1 cellular context compared by ENCODE assay signal in the genomic region with DNA sequence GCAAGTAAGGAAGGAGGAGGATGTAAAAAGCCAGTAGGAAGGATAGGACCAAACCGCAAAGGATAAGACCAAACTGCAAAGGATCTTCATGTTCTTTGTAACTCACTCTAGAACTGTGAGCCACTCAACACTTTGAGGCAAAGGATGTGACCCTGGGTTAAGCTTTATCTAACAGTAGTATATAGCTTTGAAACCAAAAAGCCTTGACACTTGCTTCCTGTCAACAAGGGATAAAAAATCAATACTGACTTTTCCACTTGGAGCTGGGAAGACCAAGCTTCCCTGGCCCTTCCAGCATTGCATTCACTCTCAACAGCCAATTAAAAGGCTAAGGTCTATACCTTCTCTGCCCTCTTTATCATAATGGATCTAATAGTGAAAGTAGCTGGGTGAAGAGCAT.
TF ChIP-seq lines count a peak whose summit lies in the region.

No MANE protein-coding gene starts in this region.

TF ChIP-seq in HepG2, 621 proteins besides CTCF, POLR2A, EP300 and RAD21:
- TF ChIP-seq, protein P1, sequence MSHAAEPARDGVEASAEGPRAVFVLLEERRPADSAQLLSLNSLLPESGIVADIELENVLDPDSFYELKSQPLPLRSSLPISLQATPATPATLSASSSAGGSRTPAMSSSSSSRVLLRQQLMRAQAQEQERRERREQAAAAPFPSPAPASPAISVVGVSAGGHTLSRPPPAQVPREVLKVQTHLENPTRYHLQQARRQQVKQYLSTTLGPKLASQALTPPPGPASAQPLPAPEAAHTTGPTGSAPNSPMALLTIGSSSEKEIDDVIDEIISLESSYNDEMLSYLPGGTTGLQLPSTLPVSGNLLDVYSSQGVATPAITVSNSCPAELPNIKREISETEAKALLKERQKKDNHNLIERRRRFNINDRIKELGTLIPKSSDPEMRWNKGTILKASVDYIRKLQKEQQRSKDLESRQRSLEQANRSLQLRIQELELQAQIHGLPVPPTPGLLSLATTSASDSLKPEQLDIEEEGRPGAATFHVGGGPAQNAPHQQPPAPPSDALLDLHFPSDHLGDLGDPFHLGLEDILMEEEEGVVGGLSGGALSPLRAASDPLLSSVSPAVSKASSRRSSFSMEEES (CRISPR knock-in tag; IDR thresholded peaks at IDR 0.05): no peak
- TF ChIP-seq NR2F1 (CRISPR knock-in tag; IDR thresholded peaks at IDR 0.05) (peak; percentile 46 to 56; a peak in 2 of 4 replicates), ZSCAN25 (CRISPR knock-in tag; IDR thresholded peaks at IDR 0.05) (no peak), NR2F6 (IDR thresholded peaks at IDR 0.05) (peak; percentile 64), NR2F6 (CRISPR knock-in tag; IDR thresholded peaks at IDR 0.05) (peak; percentile 61; the same call in 1 of the 2 replicates), ONECUT2 (CRISPR knock-in tag; IDR thresholded peaks at IDR 0.05) (peak; percentile 94), GATAD2A (CRISPR knock-in tag; IDR thresholded peaks at IDR 0.05) (peak; percentile 51; the same call in 1 of the 2 replicates), FOXP1 (IDR thresholded peaks at IDR 0.05) (no peak), FOXP1 (CRISPR knock-in tag; IDR thresholded peaks at IDR 0.05) (peak; percentile 47; the same call in 1 of the 2 replicates), ETV5 (CRISPR knock-in tag; IDR thresholded peaks at IDR 0.05; ENCODE audit: borderline replicate concordance) (peak; percentile 66; the same call in 1 of the 2 replicates), ELF3 (CRISPR knock-in tag; IDR thresholded peaks at IDR 0.05) (peak; percentile 36; the same call in 1 of the 2 replicates), RXRB (CRISPR knock-in tag; IDR thresholded peaks at IDR 0.05; ENCODE audit: borderline replicate concordance) (peak; percentile 50; the same call in 1 of the 2 replicates), FOXA1 (IDR thresholded peaks at IDR 0.05) (no peak), FOXA1 (CRISPR knock-in tag; IDR thresholded peaks at IDR 0.05) (peak; percentile 49; the same call in 1 of the 2 replicates), MYC (CRISPR knock-in tag; IDR thresholded peaks at IDR 0.05; ENCODE audit: borderline replicate concordance) (no peak), ZNF331 (CRISPR knock-in tag; IDR thresholded peaks at IDR 0.05) (peak; percentile 33; the same call in 1 of the 2 replicates), SAP130 (CRISPR knock-in tag; IDR thresholded peaks at IDR 0.05; ENCODE audit: low read depth) (peak; percentile 42; the same call in 1 of the 2 replicates), MXD4 (CRISPR knock-in tag; IDR thresholded peaks at IDR 0.05) (no peak), NR2F2 (IDR thresholded peaks at IDR 0.05; ENCODE audit: borderline replicate concordance, low read depth) (peak; percentile 63; the same call in 1 of the 2 replicates), MED1 (CRISPR knock-in tag; IDR thresholded peaks at IDR 0.05) (peak; percentile 67), GABPA (IDR thresholded peaks at IDR 0.05; ENCODE audit: low read depth, low read length) (no peak), GABPA (CRISPR knock-in tag; IDR thresholded peaks at IDR 0.05; ENCODE audit: low read depth) (peak; percentile 49; the same call in 1 of the 2 replicates), RARA (CRISPR knock-in tag; IDR thresholded peaks at IDR 0.05) (peak; percentile 84), BCL6 (CRISPR knock-in tag; IDR thresholded peaks at IDR 0.05) (0 out of 2 replicates have a peak, but pooled peaks have one; percentile 9), ZNF660 (CRISPR knock-in tag; IDR thresholded peaks at IDR 0.05; ENCODE audit: borderline replicate concordance, low read depth) (no peak), SOX5 (CRISPR knock-in tag; IDR thresholded peaks at IDR 0.05; ENCODE audit: borderline replicate concordance) (peak; percentile 39; the same call in 1 of the 2 replicates), FOXA3 (CRISPR knock-in tag; IDR thresholded peaks at IDR 0.05) (peak; percentile 76)
- TF ChIP-seq, protein P2, sequence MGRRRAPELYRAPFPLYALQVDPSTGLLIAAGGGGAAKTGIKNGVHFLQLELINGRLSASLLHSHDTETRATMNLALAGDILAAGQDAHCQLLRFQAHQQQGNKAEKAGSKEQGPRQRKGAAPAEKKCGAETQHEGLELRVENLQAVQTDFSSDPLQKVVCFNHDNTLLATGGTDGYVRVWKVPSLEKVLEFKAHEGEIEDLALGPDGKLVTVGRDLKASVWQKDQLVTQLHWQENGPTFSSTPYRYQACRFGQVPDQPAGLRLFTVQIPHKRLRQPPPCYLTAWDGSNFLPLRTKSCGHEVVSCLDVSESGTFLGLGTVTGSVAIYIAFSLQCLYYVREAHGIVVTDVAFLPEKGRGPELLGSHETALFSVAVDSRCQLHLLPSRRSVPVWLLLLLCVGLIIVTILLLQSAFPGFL (CRISPR knock-in tag; IDR thresholded peaks at IDR 0.05): no peak
- TF ChIP-seq, protein P3, sequence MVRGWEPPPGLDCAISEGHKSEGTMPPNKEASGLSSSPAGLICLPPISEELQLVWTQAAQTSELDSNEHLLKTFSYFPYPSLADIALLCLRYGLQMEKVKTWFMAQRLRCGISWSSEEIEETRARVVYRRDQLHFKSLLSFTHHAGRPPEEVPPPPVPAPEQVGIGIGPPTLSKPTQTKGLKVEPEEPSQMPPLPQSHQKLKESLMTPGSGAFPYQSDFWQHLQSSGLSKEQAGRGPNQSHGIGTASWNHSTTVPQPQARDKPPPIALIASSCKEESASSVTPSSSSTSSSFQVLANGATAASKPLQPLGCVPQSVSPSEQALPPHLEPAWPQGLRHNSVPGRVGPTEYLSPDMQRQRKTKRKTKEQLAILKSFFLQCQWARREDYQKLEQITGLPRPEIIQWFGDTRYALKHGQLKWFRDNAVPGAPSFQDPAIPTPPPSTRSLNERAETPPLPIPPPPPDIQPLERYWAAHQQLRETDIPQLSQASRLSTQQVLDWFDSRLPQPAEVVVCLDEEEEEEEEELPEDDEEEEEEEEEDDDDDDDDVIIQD (CRISPR knock-in tag; IDR thresholded peaks at IDR 0.05; ENCODE audit: low read depth): 0 out of 2 replicates have a peak, but pooled peaks have one; percentile 24
- TF ChIP-seq, protein P4, sequence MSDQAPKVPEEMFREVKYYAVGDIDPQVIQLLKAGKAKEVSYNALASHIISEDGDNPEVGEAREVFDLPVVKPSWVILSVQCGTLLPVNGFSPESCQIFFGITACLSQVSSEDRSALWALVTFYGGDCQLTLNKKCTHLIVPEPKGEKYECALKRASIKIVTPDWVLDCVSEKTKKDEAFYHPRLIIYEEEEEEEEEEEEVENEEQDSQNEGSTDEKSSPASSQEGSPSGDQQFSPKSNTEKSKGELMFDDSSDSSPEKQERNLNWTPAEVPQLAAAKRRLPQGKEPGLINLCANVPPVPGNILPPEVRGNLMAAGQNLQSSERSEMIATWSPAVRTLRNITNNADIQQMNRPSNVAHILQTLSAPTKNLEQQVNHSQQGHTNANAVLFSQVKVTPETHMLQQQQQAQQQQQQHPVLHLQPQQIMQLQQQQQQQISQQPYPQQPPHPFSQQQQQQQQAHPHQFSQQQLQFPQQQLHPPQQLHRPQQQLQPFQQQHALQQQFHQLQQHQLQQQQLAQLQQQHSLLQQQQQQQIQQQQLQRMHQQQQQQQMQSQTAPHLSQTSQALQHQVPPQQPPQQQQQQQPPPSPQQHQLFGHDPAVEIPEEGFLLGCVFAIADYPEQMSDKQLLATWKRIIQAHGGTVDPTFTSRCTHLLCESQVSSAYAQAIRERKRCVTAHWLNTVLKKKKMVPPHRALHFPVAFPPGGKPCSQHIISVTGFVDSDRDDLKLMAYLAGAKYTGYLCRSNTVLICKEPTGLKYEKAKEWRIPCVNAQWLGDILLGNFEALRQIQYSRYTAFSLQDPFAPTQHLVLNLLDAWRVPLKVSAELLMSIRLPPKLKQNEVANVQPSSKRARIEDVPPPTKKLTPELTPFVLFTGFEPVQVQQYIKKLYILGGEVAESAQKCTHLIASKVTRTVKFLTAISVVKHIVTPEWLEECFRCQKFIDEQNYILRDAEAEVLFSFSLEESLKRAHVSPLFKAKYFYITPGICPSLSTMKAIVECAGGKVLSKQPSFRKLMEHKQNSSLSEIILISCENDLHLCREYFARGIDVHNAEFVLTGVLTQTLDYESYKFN (CRISPR knock-in tag; conservative IDR thresholded peaks at IDR 0.05): peak; percentile 45
- TF ChIP-seq, protein P5, sequence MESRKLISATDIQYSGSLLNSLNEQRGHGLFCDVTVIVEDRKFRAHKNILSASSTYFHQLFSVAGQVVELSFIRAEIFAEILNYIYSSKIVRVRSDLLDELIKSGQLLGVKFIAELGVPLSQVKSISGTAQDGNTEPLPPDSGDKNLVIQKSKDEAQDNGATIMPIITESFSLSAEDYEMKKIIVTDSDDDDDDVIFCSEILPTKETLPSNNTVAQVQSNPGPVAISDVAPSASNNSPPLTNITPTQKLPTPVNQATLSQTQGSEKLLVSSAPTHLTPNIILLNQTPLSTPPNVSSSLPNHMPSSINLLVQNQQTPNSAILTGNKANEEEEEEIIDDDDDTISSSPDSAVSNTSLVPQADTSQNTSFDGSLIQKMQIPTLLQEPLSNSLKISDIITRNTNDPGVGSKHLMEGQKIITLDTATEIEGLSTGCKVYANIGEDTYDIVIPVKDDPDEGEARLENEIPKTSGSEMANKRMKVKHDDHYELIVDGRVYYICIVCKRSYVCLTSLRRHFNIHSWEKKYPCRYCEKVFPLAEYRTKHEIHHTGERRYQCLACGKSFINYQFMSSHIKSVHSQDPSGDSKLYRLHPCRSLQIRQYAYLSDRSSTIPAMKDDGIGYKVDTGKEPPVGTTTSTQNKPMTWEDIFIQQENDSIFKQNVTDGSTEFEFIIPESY (CRISPR knock-in tag; IDR thresholded peaks at IDR 0.05): no peak
- TF ChIP-seq, protein P6, sequence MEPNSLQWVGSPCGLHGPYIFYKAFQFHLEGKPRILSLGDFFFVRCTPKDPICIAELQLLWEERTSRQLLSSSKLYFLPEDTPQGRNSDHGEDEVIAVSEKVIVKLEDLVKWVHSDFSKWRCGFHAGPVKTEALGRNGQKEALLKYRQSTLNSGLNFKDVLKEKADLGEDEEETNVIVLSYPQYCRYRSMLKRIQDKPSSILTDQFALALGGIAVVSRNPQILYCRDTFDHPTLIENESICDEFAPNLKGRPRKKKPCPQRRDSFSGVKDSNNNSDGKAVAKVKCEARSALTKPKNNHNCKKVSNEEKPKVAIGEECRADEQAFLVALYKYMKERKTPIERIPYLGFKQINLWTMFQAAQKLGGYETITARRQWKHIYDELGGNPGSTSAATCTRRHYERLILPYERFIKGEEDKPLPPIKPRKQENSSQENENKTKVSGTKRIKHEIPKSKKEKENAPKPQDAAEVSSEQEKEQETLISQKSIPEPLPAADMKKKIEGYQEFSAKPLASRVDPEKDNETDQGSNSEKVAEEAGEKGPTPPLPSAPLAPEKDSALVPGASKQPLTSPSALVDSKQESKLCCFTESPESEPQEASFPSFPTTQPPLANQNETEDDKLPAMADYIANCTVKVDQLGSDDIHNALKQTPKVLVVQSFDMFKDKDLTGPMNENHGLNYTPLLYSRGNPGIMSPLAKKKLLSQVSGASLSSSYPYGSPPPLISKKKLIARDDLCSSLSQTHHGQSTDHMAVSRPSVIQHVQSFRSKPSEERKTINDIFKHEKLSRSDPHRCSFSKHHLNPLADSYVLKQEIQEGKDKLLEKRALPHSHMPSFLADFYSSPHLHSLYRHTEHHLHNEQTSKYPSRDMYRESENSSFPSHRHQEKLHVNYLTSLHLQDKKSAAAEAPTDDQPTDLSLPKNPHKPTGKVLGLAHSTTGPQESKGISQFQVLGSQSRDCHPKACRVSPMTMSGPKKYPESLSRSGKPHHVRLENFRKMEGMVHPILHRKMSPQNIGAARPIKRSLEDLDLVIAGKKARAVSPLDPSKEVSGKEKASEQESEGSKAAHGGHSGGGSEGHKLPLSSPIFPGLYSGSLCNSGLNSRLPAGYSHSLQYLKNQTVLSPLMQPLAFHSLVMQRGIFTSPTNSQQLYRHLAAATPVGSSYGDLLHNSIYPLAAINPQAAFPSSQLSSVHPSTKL (CRISPR knock-in tag; IDR thresholded peaks at IDR 0.05): peak; percentile 70
- TF ChIP-seq, protein P7, sequence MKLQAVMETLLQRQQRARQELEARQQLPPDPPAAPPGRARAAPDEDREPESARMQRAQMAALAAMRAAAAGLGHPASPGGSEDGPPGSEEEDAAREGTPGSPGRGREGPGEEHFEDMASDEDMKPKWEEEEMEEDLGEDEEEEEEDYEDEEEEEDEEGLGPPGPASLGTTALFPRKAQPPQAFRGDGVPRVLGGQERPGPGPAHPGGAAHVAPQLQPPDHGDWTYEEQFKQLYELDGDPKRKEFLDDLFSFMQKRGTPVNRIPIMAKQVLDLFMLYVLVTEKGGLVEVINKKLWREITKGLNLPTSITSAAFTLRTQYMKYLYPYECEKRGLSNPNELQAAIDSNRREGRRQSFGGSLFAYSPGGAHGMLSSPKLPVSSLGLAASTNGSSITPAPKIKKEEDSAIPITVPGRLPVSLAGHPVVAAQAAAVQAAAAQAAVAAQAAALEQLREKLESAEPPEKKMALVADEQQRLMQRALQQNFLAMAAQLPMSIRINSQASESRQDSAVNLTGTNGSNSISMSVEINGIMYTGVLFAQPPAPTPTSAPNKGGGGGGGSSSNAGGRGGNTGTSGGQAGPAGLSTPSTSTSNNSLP (IDR thresholded peaks at IDR 0.05; ENCODE audit: low read depth, low read length): peak; percentile 79
- TF ChIP-seq, protein P8, sequence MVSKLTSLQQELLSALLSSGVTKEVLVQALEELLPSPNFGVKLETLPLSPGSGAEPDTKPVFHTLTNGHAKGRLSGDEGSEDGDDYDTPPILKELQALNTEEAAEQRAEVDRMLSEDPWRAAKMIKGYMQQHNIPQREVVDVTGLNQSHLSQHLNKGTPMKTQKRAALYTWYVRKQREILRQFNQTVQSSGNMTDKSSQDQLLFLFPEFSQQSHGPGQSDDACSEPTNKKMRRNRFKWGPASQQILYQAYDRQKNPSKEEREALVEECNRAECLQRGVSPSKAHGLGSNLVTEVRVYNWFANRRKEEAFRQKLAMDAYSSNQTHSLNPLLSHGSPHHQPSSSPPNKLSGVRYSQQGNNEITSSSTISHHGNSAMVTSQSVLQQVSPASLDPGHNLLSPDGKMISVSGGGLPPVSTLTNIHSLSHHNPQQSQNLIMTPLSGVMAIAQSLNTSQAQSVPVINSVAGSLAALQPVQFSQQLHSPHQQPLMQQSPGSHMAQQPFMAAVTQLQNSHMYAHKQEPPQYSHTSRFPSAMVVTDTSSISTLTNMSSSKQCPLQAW (CRISPR knock-in tag; IDR thresholded peaks at IDR 0.05): 0 out of 2 replicates have a peak, but pooled peaks have one; percentile 36
- TF ChIP-seq, protein P9, sequence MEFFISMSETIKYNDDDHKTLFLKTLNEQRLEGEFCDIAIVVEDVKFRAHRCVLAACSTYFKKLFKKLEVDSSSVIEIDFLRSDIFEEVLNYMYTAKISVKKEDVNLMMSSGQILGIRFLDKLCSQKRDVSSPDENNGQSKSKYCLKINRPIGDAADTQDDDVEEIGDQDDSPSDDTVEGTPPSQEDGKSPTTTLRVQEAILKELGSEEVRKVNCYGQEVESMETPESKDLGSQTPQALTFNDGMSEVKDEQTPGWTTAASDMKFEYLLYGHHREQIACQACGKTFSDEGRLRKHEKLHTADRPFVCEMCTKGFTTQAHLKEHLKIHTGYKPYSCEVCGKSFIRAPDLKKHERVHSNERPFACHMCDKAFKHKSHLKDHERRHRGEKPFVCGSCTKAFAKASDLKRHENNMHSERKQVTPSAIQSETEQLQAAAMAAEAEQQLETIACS (CRISPR knock-in tag; IDR thresholded peaks at IDR 0.05): no peak
